ENCODE assay signal across 1 cellular context in genomic region chrX:52424658-52425057, GRCh38.
A peak's percentile ranks its signal among the peaks of the same experiment; 100 is the strongest.
TF ChIP-seq lines count a peak whose summit lies in the region.

No MANE protein-coding gene starts in this region.

TF ChIP-seq in SK-N-SH, 30 proteins besides CTCF, POLR2A, EP300 and RAD21 (continued from another document):
- TF ChIP-seq, protein P1, sequence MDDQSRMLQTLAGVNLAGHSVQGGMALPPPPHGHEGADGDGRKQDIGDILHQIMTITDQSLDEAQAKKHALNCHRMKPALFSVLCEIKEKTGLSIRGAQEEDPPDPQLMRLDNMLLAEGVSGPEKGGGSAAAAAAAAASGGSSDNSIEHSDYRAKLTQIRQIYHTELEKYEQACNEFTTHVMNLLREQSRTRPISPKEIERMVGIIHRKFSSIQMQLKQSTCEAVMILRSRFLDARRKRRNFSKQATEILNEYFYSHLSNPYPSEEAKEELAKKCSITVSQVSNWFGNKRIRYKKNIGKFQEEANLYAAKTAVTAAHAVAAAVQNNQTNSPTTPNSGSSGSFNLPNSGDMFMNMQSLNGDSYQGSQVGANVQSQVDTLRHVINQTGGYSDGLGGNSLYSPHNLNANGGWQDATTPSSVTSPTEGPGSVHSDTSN (IDR thresholded peaks at IDR 0.05), result peak; percentile 31; the same call in 1 of the 2 replicates
- TF ChIP-seq TCF12 (IDR thresholded peaks at IDR 0.05) (peak; percentile 41; the same call in 1 of the 2 replicates), TEAD4 (IDR thresholded peaks at IDR 0.05; ENCODE audit: borderline replicate concordance, insufficient read depth) (no peak), MEF2A (IDR thresholded peaks at IDR 0.05; ENCODE audit: borderline replicate concordance, low read depth) (no peak), NFIC (IDR thresholded peaks at IDR 0.05; ENCODE audit: borderline replicate concordance) (no peak), FOXJ3 (CRISPR knock-in tag; IDR thresholded peaks at IDR 0.05) (no peak), RXRA (IDR thresholded peaks at IDR 0.05; ENCODE audit: borderline replicate concordance, low read depth) (peak; percentile 78; the same call in 1 of the 2 replicates), ELF1 (IDR thresholded peaks at IDR 0.05) (no peak), GABPA (IDR thresholded peaks at IDR 0.05; ENCODE audit: low read depth) (no peak), GATA2 (CRISPR knock-in tag; IDR thresholded peaks at IDR 0.05) (no peak), MXI1 (IDR thresholded peaks at IDR 0.05; ENCODE audit: low read depth, low read length) (no peak), POLR2AphosphoS5 (IDR thresholded peaks at IDR 0.05; ENCODE audit: low read depth, low read length) (no peak), FOXM1 (IDR thresholded peaks at IDR 0.05; ENCODE audit: low read depth) (no peak), JUND (IDR thresholded peaks at IDR 0.05) (peak; percentile 66), SIN3A (IDR thresholded peaks at IDR 0.05; ENCODE audit: borderline replicate concordance, low read depth, low read length) (no peak), USF2 (IDR thresholded peaks at IDR 0.05; ENCODE audit: borderline replicate concordance, low read depth, low read length) (no peak), EZH2phosphoT487 (IDR thresholded peaks at IDR 0.05; ENCODE audit: borderline replicate concordance, low read depth) (no peak), RCOR1 (IDR thresholded peaks at IDR 0.05; ENCODE audit: low read length) (no peak), REST (IDR thresholded peaks at IDR 0.05; ENCODE audit: low read depth, low read length) (no peak), TAF1 (IDR thresholded peaks at IDR 0.05; ENCODE audit: borderline replicate concordance, low read depth, low read length) (no peak), RFX5 (IDR thresholded peaks at IDR 0.05; ENCODE audit: low read length) (no peak), NRF1 (IDR thresholded peaks at IDR 0.05; ENCODE audit: low read depth, low read length) (no peak), FOSL2 (IDR thresholded peaks at IDR 0.05; ENCODE audit: borderline replicate concordance, low read depth) (peak; percentile 81), SMC3 (IDR thresholded peaks at IDR 0.05; ENCODE audit: low read depth, low read length) (no peak), ZBTB33 (IDR thresholded peaks at IDR 0.05; ENCODE audit: borderline replicate concordance, low read depth) (no peak)
- TF ChIP-seq, protein P2, sequence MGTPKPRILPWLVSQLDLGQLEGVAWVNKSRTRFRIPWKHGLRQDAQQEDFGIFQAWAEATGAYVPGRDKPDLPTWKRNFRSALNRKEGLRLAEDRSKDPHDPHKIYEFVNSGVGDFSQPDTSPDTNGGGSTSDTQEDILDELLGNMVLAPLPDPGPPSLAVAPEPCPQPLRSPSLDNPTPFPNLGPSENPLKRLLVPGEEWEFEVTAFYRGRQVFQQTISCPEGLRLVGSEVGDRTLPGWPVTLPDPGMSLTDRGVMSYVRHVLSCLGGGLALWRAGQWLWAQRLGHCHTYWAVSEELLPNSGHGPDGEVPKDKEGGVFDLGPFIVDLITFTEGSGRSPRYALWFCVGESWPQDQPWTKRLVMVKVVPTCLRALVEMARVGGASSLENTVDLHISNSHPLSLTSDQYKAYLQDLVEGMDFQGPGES (IDR thresholded peaks at IDR 0.05; ENCODE audit: low read depth, low read length), result no peak
- TF ChIP-seq, protein P3, sequence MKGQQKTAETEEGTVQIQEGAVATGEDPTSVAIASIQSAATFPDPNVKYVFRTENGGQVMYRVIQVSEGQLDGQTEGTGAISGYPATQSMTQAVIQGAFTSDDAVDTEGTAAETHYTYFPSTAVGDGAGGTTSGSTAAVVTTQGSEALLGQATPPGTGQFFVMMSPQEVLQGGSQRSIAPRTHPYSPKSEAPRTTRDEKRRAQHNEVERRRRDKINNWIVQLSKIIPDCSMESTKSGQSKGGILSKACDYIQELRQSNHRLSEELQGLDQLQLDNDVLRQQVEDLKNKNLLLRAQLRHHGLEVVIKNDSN (IDR thresholded peaks at IDR 0.05; ENCODE audit: borderline replicate concordance, low read depth), result no peak
